ENCODE assay signal across 8 cellular contexts in the genomic region with DNA sequence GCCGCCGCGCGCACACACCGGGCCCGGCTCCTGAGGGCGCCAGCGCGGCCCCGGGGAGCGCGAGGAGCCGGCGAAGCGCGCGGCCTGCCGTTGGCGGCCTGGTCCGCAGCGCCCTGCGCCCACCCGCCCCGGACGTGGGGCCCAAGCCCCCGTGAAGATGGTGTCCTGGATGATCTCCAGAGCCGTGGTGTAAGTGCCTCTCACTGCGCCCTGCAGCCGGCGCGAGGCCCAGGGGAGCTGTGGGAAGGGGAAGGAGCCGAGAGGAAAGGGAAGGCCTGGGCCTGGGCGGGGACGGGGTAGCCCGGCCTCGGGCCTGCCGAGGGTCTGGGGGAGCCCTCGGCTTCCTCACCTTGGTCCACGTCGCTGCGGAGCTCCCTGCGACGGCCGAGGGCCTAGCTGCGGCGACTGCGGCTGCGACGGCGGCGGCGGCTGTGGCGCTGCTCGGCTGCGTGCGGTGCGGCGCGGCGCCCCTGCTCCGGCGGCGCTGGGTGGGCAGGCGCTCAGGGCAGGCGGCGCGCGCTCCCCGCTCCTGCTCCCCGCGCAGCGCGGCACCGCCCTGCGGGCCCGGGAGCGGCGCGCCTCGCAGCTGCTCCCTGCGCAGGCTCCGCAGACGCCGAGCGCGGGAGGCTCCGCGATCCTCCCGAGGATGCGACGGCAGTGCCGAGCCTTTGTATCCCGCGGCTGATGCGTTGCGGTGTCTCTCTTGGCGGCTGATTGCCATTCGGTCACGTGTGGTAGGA. TPM values are rescaled to one million over a fixed set of nuclear protein-coding genes. Genes with fewer than 3 reads are reported as not detected.
A peak's percentile ranks its signal among the peaks of the same experiment; 100 is the strongest.
DNase-seq lines count a peak whose midpoint lies in the region; ATAC-seq and TF ChIP-seq lines count a peak whose summit lies in the region.

A gene with protein sequence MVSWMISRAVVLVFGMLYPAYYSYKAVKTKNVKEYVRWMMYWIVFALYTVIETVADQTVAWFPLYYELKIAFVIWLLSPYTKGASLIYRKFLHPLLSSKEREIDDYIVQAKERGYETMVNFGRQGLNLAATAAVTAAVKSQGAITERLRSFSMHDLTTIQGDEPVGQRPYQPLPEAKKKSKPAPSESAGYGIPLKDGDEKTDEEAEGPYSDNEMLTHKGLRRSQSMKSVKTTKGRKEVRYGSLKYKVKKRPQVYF (plus strand): TSS at position 13 of the 740 bp plus-strand sequence. CDS start 145 bp downstream, at position 158.

- H3K36me3 ChIP-seq in GM06990 (ENCODE audit: control insufficient read depth, insufficient read depth, low read length), result no peaks in the 10 kb centered on the region
- H3K36me3 ChIP-seq in KOPT-K1 (ENCODE audit: insufficient read depth, low read length), result no peaks in the 10 kb centered on the region

- H3K27me3 Mint-ChIP-seq in T-helper 17 cell, result no peaks in the 10 kb centered on the region

- WGBS in right cardiac atrium, result under 1% methylated on average over 99 of the region's 99 CpGs

- H3K4me1 ChIP-seq in right cardiac atrium (ENCODE audit: control insufficient read depth, insufficient read depth, low read length), result peaks cover 4% of the 10 kb centered on the region

- no peak for TF ChIP-seq CTCF in GM06990 (IDR thresholded peaks at IDR 0.05; ENCODE audit: insufficient read depth, low read length, poor library complexity, severe bottlenecking)

- H3K27ac Mint-ChIP-seq in T-helper 17 cell, result peak within 1 kb of the TSS; percentile 96

- H3K9me3 ChIP-seq in KOPT-K1 (ENCODE audit: insufficient read depth, low read length, poor library complexity, severe bottlenecking) (no peaks in the 10 kb centered on the region), T-helper 17 cell (ENCODE audit: control insufficient read depth, low read length, poor library complexity, severe bottlenecking) (no peaks in the 10 kb centered on the region), right cardiac atrium (ENCODE audit: control insufficient read depth, low read length) (no peaks in the 10 kb centered on the region)

- intact Hi-C loops in right cardiac atrium (cut with DNase I), result loop anchor here in 1 of 4 donors (5.0 kb wide), 1 partner anchor 106 kb away; no protein-coding TSS in a partner anchor

- H3K27me3 ChIP-seq in GM06990 (replicated peaks; ENCODE audit: control insufficient read depth, insufficient read depth, low read length) (no peaks in the 10 kb centered on the region), right cardiac atrium (ENCODE audit: control insufficient read depth, insufficient read depth) (no peaks in the 10 kb centered on the region)

- H3K4me3 Mint-ChIP-seq in T-helper 17 cell, result peak within 1 kb of the TSS; percentile 93

- peaks cover 47% of the 10 kb centered on the region for H3K4me1 Mint-ChIP-seq in T-helper 17 cell

- ATAC-seq in GM21786 (IDR thresholded peaks at IDR 0.05; ENCODE audit: unreplicated experiment), result peak; percentile 45
- ATAC-seq in T-helper 17 cell, result peak; percentile 69
- ATAC-seq in right cardiac atrium, result peak; percentile 90

- H3K27ac ChIP-seq in KOPT-K1 (ENCODE audit: low read depth, low read length, poor library complexity, severe bottlenecking) (peak within 1 kb of the TSS; percentile 93), right cardiac atrium (ENCODE audit: low read length) (peak within 1 kb of the TSS; percentile 98)

- DNase-seq in GM06990 (ENCODE audit: extremely low read depth, insufficient read length) (peak; percentile 86), T-helper 17 cell (peak; percentile 31 to 46 (median 44)), anterior cingulate cortex (lab: John Stamatoyannopoulos, UW) (peak in 56 of 58 donors; percentile 24 to 85 (median 69)), right cardiac atrium (peak; percentile 76 to 89 (median 89)), putamen (ENCODE audit: low spot score) (peak; percentile 86), cortex of kidney (lab: John Stamatoyannopoulos, UW) (no peak)

- H3K4me3 ChIP-seq in GM06990 (replicated peaks; ENCODE audit: low read depth, low read length), result peak within 1 kb of the TSS; percentile 80
- H3K4me3 ChIP-seq in right cardiac atrium (ENCODE audit: low read length), result peak within 1 kb of the TSS; percentile 60

- H3K36me3 Mint-ChIP-seq in T-helper 17 cell (ENCODE audit: low read depth), result peaks cover 2% of the 10 kb centered on the region

RNA-seq across cellular contexts. Expression of the gene that starts here (rescaled TPM):
- 10 to 100 TPM; 21.1 TPM for total RNA-seq in T-helper 17 cell
- 10 to 100 TPM; 22.9 to 29.7 (median 25.3) TPM for total RNA-seq in right cardiac atrium
- 11.9 TPM for polyA plus RNA-seq in right cardiac atrium
